24 cellular contexts compared by ENCODE assay signal in the genomic region with DNA sequence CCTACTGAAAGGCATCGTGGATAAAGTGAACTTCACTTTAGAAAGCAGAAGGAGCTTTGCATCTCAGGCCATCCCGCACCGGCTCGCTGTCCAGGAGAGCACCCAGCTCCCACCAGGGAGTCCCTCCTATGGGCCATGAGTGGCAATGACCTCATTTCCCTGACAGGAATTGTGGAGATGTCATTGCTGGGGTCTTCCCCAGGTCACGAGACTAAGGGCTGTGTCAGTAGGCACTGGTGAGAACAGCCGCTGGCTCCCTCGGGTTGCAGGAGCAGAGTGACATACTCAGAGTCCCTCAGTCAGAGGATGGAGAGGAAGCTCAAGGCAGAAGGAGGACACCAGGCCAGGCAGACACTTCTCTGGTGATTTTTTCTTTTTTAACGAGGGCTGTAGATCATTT.
"Had no signal": no experiment of that assay in that cellular context is flagged by ENCODE, and none has a peak within 500 bp of the region (broad histone marks: within the 10 kb centered on the region; RNA-seq: fewer than 3 reads in every experiment).

No MANE protein-coding gene starts in this region.

- FAIRE-seq: endometrium, frontal cortex, keratinocyte, pancreas had no signal

- DNase-seq: activated CD4-positive, alpha-beta T cell treated with anti-CD3 and anti-CD28 coated beads, Interleukin-2, amount 10 ng/mL, durations not matched to agents 7 days and 5 days; activated CD8-positive, alpha-beta memory T cell treated with anti-CD3 and anti-CD28 coated beads for 24 hours; activated CD8-positive, alpha-beta memory T cell treated with anti-CD3 and anti-CD28 coated beads, Interleukin-2, amount 50 U/mL, for 48 hours; activated gamma-delta T cell treated with Interleukin-2 at 50 U/mL for 16 hours; activated T-cell treated with anti-CD3 and anti-CD28 coated beads, Interleukin-2, amount 50 U/mL, for 48 hours; body of pancreas; central memory CD4-positive, alpha-beta T cell; colonic mucosa; hypothalamus; lower lobe of right lung; pancreas; stimulated activated CD4-positive, alpha-beta T cell treated with anti-CD3 and anti-CD28 coated beads, Interleukin-4, amount 100 ng/mL, for 4 hours; T-helper 1 cell; T1000 had no signal

- H3K36me3 ChIP-seq: adrenal gland, colonic mucosa, lower lobe of right lung, pancreas had no signal

- H3K27ac ChIP-seq: adrenal gland, body of pancreas, colonic mucosa, lower lobe of right lung, pancreas, SK-N-MC had no signal

- H3K27me3 ChIP-seq: adrenal gland, body of pancreas, colonic mucosa, pancreas had no signal

- H3K9me3 ChIP-seq: adrenal gland, body of pancreas, colonic mucosa, lower lobe of right lung, pancreas had no signal

- H3K27ac Mint-ChIP-seq: activated CD4-positive, alpha-beta T cell treated with anti-CD3 and anti-CD28 coated beads, Interleukin-2, amount 10 ng/mL, durations not matched to agents 7 days and 5 days had no signal

- H3K4me3 ChIP-seq: adrenal gland, body of pancreas, colonic mucosa, lower lobe of right lung, pancreas, SK-N-MC, smooth muscle cell had no signal

- ATAC-seq: activated CD4-positive, CD25-positive, alpha-beta regulatory T cell treated with anti-CD3 and anti-CD28 coated beads, Interleukin-2, amount 50 U/mL, for 24 hours; activated naive CD4-positive, alpha-beta T cell treated with anti-CD3 and anti-CD28 coated beads, Interleukin-2, amount 50 U/mL, for 72 hours; body of pancreas; lower lobe of right lung; pancreas; sciatic nerve; stimulated activated memory B cell treated with anti-CD40 and anti-IgM and Interleukin-4, amounts not matched to agents 10 μg/mL and 1 μg/mL and 100 μg/mL, for 72 hours had no signal

- H3K4me2 ChIP-seq: smooth muscle cell had no signal

- H3K27me3 Mint-ChIP-seq: activated CD4-positive, alpha-beta T cell treated with anti-CD3 and anti-CD28 coated beads, Interleukin-2, amount 10 ng/mL, durations not matched to agents 7 days and 5 days; stimulated activated memory B cell treated with anti-CD40 and anti-IgM and Interleukin-4, amounts not matched to agents 10 μg/mL and 1 μg/mL and 100 μg/mL, for 72 hours had no signal

- H3K4me3 Mint-ChIP-seq: activated CD4-positive, alpha-beta T cell treated with anti-CD3 and anti-CD28 coated beads, Interleukin-2, amount 10 ng/mL, durations not matched to agents 7 days and 5 days; stimulated activated memory B cell treated with anti-CD40 and anti-IgM and Interleukin-4, amounts not matched to agents 10 μg/mL and 1 μg/mL and 100 μg/mL, for 72 hours had no signal

- H3K9me3 Mint-ChIP-seq: activated CD4-positive, alpha-beta T cell treated with anti-CD3 and anti-CD28 coated beads, Interleukin-2, amount 10 ng/mL, durations not matched to agents 7 days and 5 days; activated naive CD4-positive, alpha-beta T cell treated with anti-CD3 and anti-CD28 coated beads, Interleukin-2, amount 50 U/mL, for 72 hours; stimulated activated memory B cell treated with anti-CD40 and anti-IgM and Interleukin-4, amounts not matched to agents 10 μg/mL and 1 μg/mL and 100 μg/mL, for 72 hours had no signal

- H3K4me1 ChIP-seq: adrenal gland, body of pancreas, colonic mucosa, pancreas had no signal
